Comparison of ENCODE assay signal across 19 cellular contexts in genomic region chr3:149528344-149528657, GRCh38. TPM values are rescaled to one million over a fixed set of nuclear protein-coding genes. Genes with fewer than 3 reads are reported as not detected.
DNase-seq lines count a peak whose midpoint lies in the region; ATAC-seq and TF ChIP-seq lines count a peak whose summit lies in the region.
"Had no signal": no experiment of that assay in that cellular context is flagged by ENCODE, and none has a peak within 500 bp of the region (broad histone marks: within the 10 kb centered on the region; RNA-seq: fewer than 3 reads in every experiment).

No MANE protein-coding gene starts in this region.

- H3K18ac ChIP-seq in trophoblast cell (ENCODE audit: low read length) = no peak overlapping the region

- H3K14ac ChIP-seq in trophoblast cell (ENCODE audit: low read length) = no peak overlapping the region

- H4K12ac ChIP-seq in trophoblast cell (ENCODE audit: low read depth, low read length) = no peak overlapping the region

- no peak overlapping the region for H3K4me2 ChIP-seq in trophoblast cell (ENCODE audit: low read length)

- DNase-seq in Calu3 (no peak), left colon (peak in 1 of 2 donors; percentile 20), trophoblast cell (no peak), RKO (ENCODE audit: low spot score) (no peak)
- DNase-seq in activated CD4-positive, alpha-beta T cell treated with anti-CD3 and anti-CD28 coated beads for 36 hours = no peak
- DNase-seq in activated CD4-positive, CD25-positive, alpha-beta regulatory T cell treated with anti-CD3 and anti-CD28 coated beads, Interleukin-2, amount 50 U/mL, for 72 hours = no peak
- DNase-seq: activated CD8-positive, alpha-beta memory T cell treated with anti-CD3 and anti-CD28 coated beads, Interleukin-2, amount 10 ng/mL, durations not matched to agents 7 days and 5 days; activated naive CD4-positive, alpha-beta T cell treated with Interleukin-2 at 50 U/mL for 16 hours; AML-193; MV-4-11; NCI-H446 treated with DMSO at 0.1 percent for 48 hours; small intestine; SW 1271 had no signal

- no peak overlapping the region for H3K23ac ChIP-seq in trophoblast cell (ENCODE audit: low read length)

- H4K8ac ChIP-seq in trophoblast cell (ENCODE audit: low read depth, low read length) = no peak overlapping the region

- H2AFZ ChIP-seq in trophoblast cell (ENCODE audit: insufficient read depth, low read length, poor library complexity) = no peak overlapping the region

- peaks cover 86% of the 10 kb centered on the region for H3K36me3 Mint-ChIP-seq in Calu3 (ENCODE audit: insufficient read depth, unreplicated experiment)
- no peaks in the 10 kb centered on the region for H3K36me3 Mint-ChIP-seq in activated CD4-positive, alpha-beta T cell treated with anti-CD3 and anti-CD28 coated beads for 36 hours (ENCODE audit: low read depth)
- H3K36me3 Mint-ChIP-seq: activated CD8-positive, alpha-beta memory T cell treated with anti-CD3 and anti-CD28 coated beads, Interleukin-2, amount 10 ng/mL, durations not matched to agents 7 days and 5 days had no signal

- H3K79me1 ChIP-seq in trophoblast cell (ENCODE audit: low read length) = peaks cover 2% of the 10 kb centered on the region

- BruUV-seq in Calu3 (replicated peaks; lab: Mats Ljungman, UMichigan) = no TSS peak

- H3K27ac ChIP-seq in VCaP (peak overlapping the region; percentile 46; the same call in 1 of the 2 replicates), trophoblast cell (ENCODE audit: low read depth, low read length) (no peak overlapping the region)

- no peak overlapping the region for H4K91ac ChIP-seq in trophoblast cell (ENCODE audit: low read depth, low read length)

- no peak overlapping the region for H2AK5ac ChIP-seq in trophoblast cell (ENCODE audit: low read length)

- no peak for TF ChIP-seq CTCF in Calu3 (IDR thresholded peaks at IDR 0.05; ENCODE audit: unreplicated experiment)
- TF ChIP-seq CTCF in VCaP (conservative IDR thresholded peaks at IDR 0.05) = no peak

- POLR2A ChIA-PET in activated CD4-positive, alpha-beta T cell treated with anti-CD3 and anti-CD28 coated beads for 36 hours (lab: Charles Lee) = no interaction called here

- H3K9me3 ChIP-seq in trophoblast cell (ENCODE audit: insufficient read depth, low read depth, low read length) = no peaks in the 10 kb centered on the region

- H3K27me3 ChIP-seq in trophoblast cell (ENCODE audit: insufficient read depth, low read length) = no peaks in the 10 kb centered on the region

- H3K9ac ChIP-seq in trophoblast cell (ENCODE audit: low read length) = no peak overlapping the region

- intact Hi-C loops in Calu3 (cut with micrococcal nuclease; ENCODE audit: unreplicated experiment) (no loop called here), left colon (cut with DNase I, micrococcal nuclease) (no loop called here)
- intact Hi-C loops in activated CD4-positive, alpha-beta T cell treated with anti-CD3 and anti-CD28 coated beads for 36 hours (cut with DNase I, micrococcal nuclease) = no loop called here

- peak overlapping the region; percentile 55 for H3K4ac ChIP-seq in trophoblast cell (ENCODE audit: low read depth, low read length)

- peaks cover 2 to 12% of the 10 kb centered on the region in 2 experiments for H3K36me3 ChIP-seq in trophoblast cell (ENCODE audit: control insufficient read depth in 1 of 2, insufficient read depth in 2 of 2, low read length in 2 of 2)

- no CpG with 5 or more reads among the region's 4 CpGs for WGBS in trophoblast cell (ENCODE audit: extremely low coverage, insufficient coverage, insufficient read length)

- no peak overlapping the region for H2BK120ac ChIP-seq in trophoblast cell (ENCODE audit: insufficient read depth, low read length, poor library complexity)

- peak overlapping the region; percentile 75 for H3K27ac Mint-ChIP-seq in Calu3 (ENCODE audit: unreplicated experiment)
- no peak overlapping the region for H3K27ac Mint-ChIP-seq in activated CD4-positive, alpha-beta T cell treated with anti-CD3 and anti-CD28 coated beads for 36 hours
- H3K27ac Mint-ChIP-seq: activated CD8-positive, alpha-beta memory T cell treated with anti-CD3 and anti-CD28 coated beads, Interleukin-2, amount 10 ng/mL, durations not matched to agents 7 days and 5 days; stimulated activated naive CD8-positive, alpha-beta T cell treated with anti-CD3 and anti-CD28 coated beads, Interleukin-15, Interleukin-2, amounts not matched to agents 100 ng/mL and 50 ng/mL, for 24 hours had no signal

- H2BK12ac ChIP-seq in trophoblast cell (ENCODE audit: low read length) = no peak overlapping the region

- CTCF ChIA-PET in Calu3 (lab: Charles Lee) = interaction anchor here (0.8 to 1.5 kb wide), 2 partner anchors 14 to 224 kb away, joined by 5 to 7 read pairs; partner anchors contain the start of gene COMMD2
- CTCF ChIA-PET in activated CD4-positive, alpha-beta T cell treated with anti-CD3 and anti-CD28 coated beads for 36 hours (lab: Charles Lee) = interaction anchor here (0.7 to 0.9 kb wide), 2 partner anchors 22 to 244 kb away, joined by 3 read pairs; no protein-coding TSS in a partner anchor

- peaks cover 2 to 4% of the 10 kb centered on the region in 2 experiments for H3K4me1 ChIP-seq in trophoblast cell (ENCODE audit: control insufficient read depth in 1 of 2, insufficient read depth in 2 of 2, low read length in 2 of 2)

- peaks cover 3% of the 10 kb centered on the region for H3K79me2 ChIP-seq in trophoblast cell (ENCODE audit: control insufficient read depth, insufficient read depth, low read length, poor library complexity)

- no peaks in the 10 kb centered on the region for H3K9me3 Mint-ChIP-seq in Calu3 (ENCODE audit: low read depth, unreplicated experiment)
- no peaks in the 10 kb centered on the region for H3K9me3 Mint-ChIP-seq in activated CD4-positive, alpha-beta T cell treated with anti-CD3 and anti-CD28 coated beads for 36 hours (ENCODE audit: low read depth)
- H3K9me3 Mint-ChIP-seq: central memory CD8-positive, alpha-beta T cell; stimulated activated naive CD8-positive, alpha-beta T cell treated with anti-CD3 and anti-CD28 coated beads, Interleukin-15, Interleukin-2, amounts not matched to agents 100 ng/mL and 50 ng/mL, for 24 hours had no signal

- ATAC-seq in left colon = peak; percentile 91
- ATAC-seq in HG03025 (IDR thresholded peaks at IDR 0.05; ENCODE audit: low FRiP score, unreplicated experiment) = no peak
- ATAC-seq in activated CD4-positive, alpha-beta T cell treated with anti-CD3 and anti-CD28 coated beads for 36 hours = no peak
- ATAC-seq: activated CD8-positive, alpha-beta memory T cell treated with anti-CD3 and anti-CD28 coated beads, Interleukin-2, amount 10 ng/mL, durations not matched to agents 7 days and 5 days had no signal

- no peak overlapping the region for H2BK5ac ChIP-seq in trophoblast cell (ENCODE audit: low read depth, low read length, poor library complexity)

- H3K4me3 Mint-ChIP-seq in Calu3 (ENCODE audit: low read depth, unreplicated experiment) = no peak overlapping the region
- H3K4me3 Mint-ChIP-seq in activated CD4-positive, alpha-beta T cell treated with anti-CD3 and anti-CD28 coated beads for 36 hours = no peak overlapping the region
- H3K4me3 Mint-ChIP-seq: activated CD8-positive, alpha-beta memory T cell treated with anti-CD3 and anti-CD28 coated beads, Interleukin-2, amount 10 ng/mL, durations not matched to agents 7 days and 5 days; central memory CD8-positive, alpha-beta T cell; stimulated activated naive CD8-positive, alpha-beta T cell treated with anti-CD3 and anti-CD28 coated beads, Interleukin-15, Interleukin-2, amounts not matched to agents 100 ng/mL and 50 ng/mL, for 24 hours had no signal

- no peak overlapping the region for H3K4me3 ChIP-seq in trophoblast cell (ENCODE audit: low read depth, low read length)

- H3K4me1 Mint-ChIP-seq in Calu3 (ENCODE audit: low read depth, unreplicated experiment) = peaks cover 38% of the 10 kb centered on the region
- peaks cover 6% of the 10 kb centered on the region for H3K4me1 Mint-ChIP-seq in activated CD4-positive, alpha-beta T cell treated with anti-CD3 and anti-CD28 coated beads for 36 hours

- no peaks in the 10 kb centered on the region for H3K27me3 Mint-ChIP-seq in Calu3 (ENCODE audit: unreplicated experiment)
- H3K27me3 Mint-ChIP-seq in activated CD4-positive, alpha-beta T cell treated with anti-CD3 and anti-CD28 coated beads for 36 hours = peaks cover 3% of the 10 kb centered on the region
- H3K27me3 Mint-ChIP-seq: activated CD8-positive, alpha-beta memory T cell treated with anti-CD3 and anti-CD28 coated beads, Interleukin-2, amount 10 ng/mL, durations not matched to agents 7 days and 5 days had no signal

RNA-seq across cellular contexts. Expression of gene TM4SF4, which starts 53.8 kb away (rescaled TPM):
- total RNA-seq in Calu3 (2022) = 257 and 881 TPM in 2 replicates
- total RNA-seq in left colon = under 1 TPM in 1 of 2 donors, not detected in 1; 0.70 TPM
- polyA plus RNA-seq in trophoblast cell (2013) = not detected in 2 replicates
- total RNA-seq in activated CD4-positive, alpha-beta T cell treated with anti-CD3 and anti-CD28 coated beads for 36 hours = not detected
- total RNA-seq: activated CD8-positive, alpha-beta memory T cell treated with anti-CD3 and anti-CD28 coated beads, Interleukin-2, amount 10 ng/mL, durations not matched to agents 7 days and 5 days; kidney epithelial cell; OCI-LY7 had no signal

Comparison
In these comparisons a context has a peak if more than half of its experiments do, and no peak if none do; other contexts are left out.
1. RNA of gene TM4SF4, which starts 53.8 kb away (total RNA-seq): 257 to 881 TPM in Calu3; 0.70 TPM in left colon and not detected in activated CD4-positive, alpha-beta T cell treated with anti-CD3 and anti-CD28 coated beads for 36 hours; every median in the first group is over 100 times any median in the second.